In the genomic region with DNA sequence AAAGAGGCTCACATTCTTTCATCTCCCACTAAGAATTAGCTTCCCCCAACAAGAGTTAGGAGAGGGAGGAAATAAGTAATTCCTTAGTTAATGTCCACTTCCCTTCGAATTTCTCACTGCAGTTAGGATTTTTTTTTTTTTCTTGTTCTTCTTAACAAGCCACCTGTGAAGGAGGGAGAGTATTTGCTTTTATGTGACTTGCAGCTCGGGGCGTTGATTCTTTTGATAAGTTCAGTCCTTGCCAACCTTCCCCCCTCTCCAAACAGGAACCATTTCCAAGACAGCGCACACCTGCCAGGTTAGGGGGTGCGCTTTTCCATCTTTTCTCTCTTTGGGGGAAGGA, we compare ENCODE assay signal across 17 cellular contexts. TPM values are rescaled to one million over a fixed set of nuclear protein-coding genes. Genes with fewer than 3 reads are reported as not detected.
DNase-seq lines count a peak whose midpoint lies in the region; ATAC-seq and TF ChIP-seq lines count a peak whose summit lies in the region.
"Had no signal": no experiment of that assay in that cellular context is flagged by ENCODE, and none has a peak within 500 bp of the region (broad histone marks: within the 10 kb centered on the region; RNA-seq: fewer than 3 reads in every experiment).

No MANE protein-coding gene starts in this region.

- H3K9ac ChIP-seq in iPS-15b (ENCODE audit: low read depth, low read length): no peak overlapping the region

- no peak for TF ChIP-seq POLR2A in thyroid gland (IDR thresholded peaks at IDR 0.05)

- peaks cover 57% of the 10 kb centered on the region for H3K27me3 Mint-ChIP-seq in progenitor cell of endocrine pancreas

- H3K4me1 ChIP-seq in HEK293 (ENCODE audit: control insufficient read depth, insufficient read depth, low read length): peaks cover 6% of the 10 kb centered on the region; the same call in 1 of the 2 replicates
- H3K4me1 ChIP-seq in iPS-15b (ENCODE audit: control insufficient read depth, insufficient read depth, low read length): peaks cover 2% of the 10 kb centered on the region
- H3K4me1 ChIP-seq in thyroid gland: peaks cover 0 to 12% of the 10 kb centered on the region in 2 donors
- H3K4me1 ChIP-seq in right cardiac atrium (ENCODE audit: control insufficient read depth, insufficient read depth, low read length): no peaks in the 10 kb centered on the region
- H3K4me1 ChIP-seq: pancreas had no signal

- no peak for DNase-seq in astrocyte of the cerebellum (ENCODE audit: low read depth)
- DNase-seq in progenitor cell of endocrine pancreas (ENCODE audit: low spot score, unreplicated experiment): no peak
- no peak for DNase-seq in COR-L47 (lab: John Stamatoyannopoulos, UW)
- no peak for DNase-seq in thyroid gland
- DNase-seq in NCI-H2171 treated with DMSO at 0.1 percent for 48 hours (lab: John Stamatoyannopoulos, UW): no peak
- no peak for DNase-seq in right cardiac atrium
- DNase-seq: activated naive CD8-positive, alpha-beta T cell treated with anti-CD3 and anti-CD28 coated beads, Interleukin-2, amount 50 U/mL, for 24 hours; AML-193; caudate nucleus; effector CD4-positive, alpha-beta T cell; left ventricle myocardium inferior; NCI-H2227 treated with DMSO at 0.1 percent for 48 hours; RPMI8226 had no signal

- H3K4me3 ChIP-seq in HEK293 (ENCODE audit: low read depth, low read length) (peak overlapping the region; percentile 30), astrocyte of the cerebellum (ENCODE audit: low read depth, low read length) (peak overlapping the region; percentile 39), iPS-15b (ENCODE audit: low read depth, low read length) (peak overlapping the region; percentile 65), thyroid gland (replicated peaks in 1 of 3) (no peak overlapping the region), right cardiac atrium (ENCODE audit: low read length) (no peak overlapping the region)
- H3K4me3 ChIP-seq: left ventricle myocardium inferior had no signal

- H3K36me3 Mint-ChIP-seq in progenitor cell of endocrine pancreas (ENCODE audit: insufficient read depth): peaks cover 3% of the 10 kb centered on the region

- H3K9me3 ChIP-seq in HEK293 (ENCODE audit: control insufficient read depth, insufficient read depth, low read depth, low read length): no peaks in the 10 kb centered on the region
- no peaks in the 10 kb centered on the region for H3K9me3 ChIP-seq in iPS-15b (ENCODE audit: control insufficient read depth, insufficient read depth, low read length)
- no peaks in the 10 kb centered on the region for H3K9me3 ChIP-seq in thyroid gland
- H3K9me3 ChIP-seq in right cardiac atrium (ENCODE audit: control insufficient read depth, low read length): no peaks in the 10 kb centered on the region
- H3K9me3 ChIP-seq: left ventricle myocardium inferior, pancreas had no signal

- WGBS in thyroid gland, 2 donors: 4 to 5% methylated on average over 5 of the region's 5 CpGs
- 9% methylated on average over 5 of the region's 5 CpGs for WGBS in right cardiac atrium

- peaks cover 29% of the 10 kb centered on the region for H3K4me1 Mint-ChIP-seq in progenitor cell of endocrine pancreas (ENCODE audit: low read depth)
- H3K4me1 Mint-ChIP-seq: activated CD4-positive, alpha-beta T cell treated with anti-CD3 and anti-CD28 coated beads for 36 hours; activated naive CD8-positive, alpha-beta T cell treated with anti-CD3 and anti-CD28 coated beads, Interleukin-2, amount 50 U/mL, for 24 hours had no signal

- no peak for ATAC-seq in right cardiac atrium
- ATAC-seq: activated CD4-positive, alpha-beta T cell treated with anti-CD3 and anti-CD28 coated beads for 36 hours; activated naive CD8-positive, alpha-beta T cell treated with anti-CD3 and anti-CD28 coated beads, Interleukin-2, amount 50 U/mL, for 24 hours had no signal

- no peak for TF ChIP-seq CTCF in HEK293 (tag by site-specific recombination; IDR thresholded peaks at IDR 0.05)
- TF ChIP-seq CTCF in astrocyte of the cerebellum (IDR thresholded peaks at IDR 0.05; ENCODE audit: low read depth, low read length, missing control alignments): no peak
- TF ChIP-seq CTCF in progenitor cell of endocrine pancreas (IDR thresholded peaks at IDR 0.05; ENCODE audit: unreplicated experiment): no peak
- TF ChIP-seq CTCF in thyroid gland (IDR thresholded peaks at IDR 0.05): no peak

- CTCF ChIA-PET in HEK293 (lab: Yijun Ruan, JAX): interaction anchor here (0.6 to 1.7 kb wide), 8 partner anchors 16 to 229 kb away, joined by 3 to 6 read pairs (median 4); no protein-coding TSS in a partner anchor

- H3K9me3 Mint-ChIP-seq in progenitor cell of endocrine pancreas (ENCODE audit: low read depth): peaks cover 3% of the 10 kb centered on the region
- H3K9me3 Mint-ChIP-seq: activated naive CD8-positive, alpha-beta T cell treated with anti-CD3 and anti-CD28 coated beads, Interleukin-2, amount 50 U/mL, for 24 hours had no signal

- in situ Hi-C loops in astrocyte of the cerebellum (cut with HindIII; ENCODE audit: low sequenced_read_pairs): no loop called here

- H3K36me3 ChIP-seq in HEK293 (ENCODE audit: control insufficient read depth in 2 of 2, insufficient read depth in 1 of 2, low read length in 2 of 2): no peaks in the 10 kb centered on the region
- H3K36me3 ChIP-seq in iPS-15b (ENCODE audit: control insufficient read depth, insufficient read depth, low read length): no peaks in the 10 kb centered on the region
- no peaks in the 10 kb centered on the region for H3K36me3 ChIP-seq in thyroid gland
- H3K36me3 ChIP-seq: left ventricle myocardium inferior, pancreas had no signal

- intact Hi-C loops in thyroid gland (cut with DNase I): loop anchor here (10.0 kb wide), 1 partner anchor 151 kb away; no protein-coding TSS in a partner anchor
- intact Hi-C loops in right cardiac atrium (cut with DNase I): loop anchor here in 1 of 4 donors (10.0 kb wide), 1 partner anchor 151 kb away; no protein-coding TSS in a partner anchor

- H3K27ac ChIP-seq in HEK293 (ENCODE audit: extremely low read depth, low read depth, low read length): peak overlapping the region; percentile 77; the same call in 1 of the 2 replicates
- no peak overlapping the region for H3K27ac ChIP-seq in thyroid gland
- no peak overlapping the region for H3K27ac ChIP-seq in right cardiac atrium (ENCODE audit: low read length)
- H3K27ac ChIP-seq: left ventricle myocardium inferior, pancreas had no signal

- H3K4me3 Mint-ChIP-seq in progenitor cell of endocrine pancreas (ENCODE audit: low read depth): peak overlapping the region; percentile 77
- H3K4me3 Mint-ChIP-seq: activated CD4-positive, alpha-beta T cell treated with anti-CD3 and anti-CD28 coated beads for 36 hours; activated naive CD8-positive, alpha-beta T cell treated with anti-CD3 and anti-CD28 coated beads, Interleukin-2, amount 50 U/mL, for 24 hours had no signal

- POLR2A ChIA-PET in HEK293 (lab: Yijun Ruan, JAX): no interaction called here

- H3K27me3 ChIP-seq in iPS-15b (ENCODE audit: control insufficient read depth, insufficient read depth, low read length): peaks cover 61% of the 10 kb centered on the region
- no peaks in the 10 kb centered on the region for H3K27me3 ChIP-seq in thyroid gland
- peaks cover 4% of the 10 kb centered on the region for H3K27me3 ChIP-seq in right cardiac atrium (ENCODE audit: control insufficient read depth, insufficient read depth)

- peak overlapping the region; percentile 70 for H3K27ac Mint-ChIP-seq in progenitor cell of endocrine pancreas
- H3K27ac Mint-ChIP-seq: activated CD4-positive, alpha-beta T cell treated with anti-CD3 and anti-CD28 coated beads for 36 hours; activated naive CD8-positive, alpha-beta T cell treated with anti-CD3 and anti-CD28 coated beads, Interleukin-2, amount 50 U/mL, for 24 hours had no signal

TF ChIP-seq in HEK293, 187 proteins besides CTCF, POLR2A, EP300 and RAD21:
- TF ChIP-seq ZNF777 (tag by site-specific recombination; IDR thresholded peaks at IDR 0.05; ENCODE audit: borderline replicate concordance): no peak
- no peak for TF ChIP-seq ZNF202 (tag by site-specific recombination; IDR thresholded peaks at IDR 0.05; ENCODE audit: borderline replicate concordance)
- TF ChIP-seq, protein P1, sequence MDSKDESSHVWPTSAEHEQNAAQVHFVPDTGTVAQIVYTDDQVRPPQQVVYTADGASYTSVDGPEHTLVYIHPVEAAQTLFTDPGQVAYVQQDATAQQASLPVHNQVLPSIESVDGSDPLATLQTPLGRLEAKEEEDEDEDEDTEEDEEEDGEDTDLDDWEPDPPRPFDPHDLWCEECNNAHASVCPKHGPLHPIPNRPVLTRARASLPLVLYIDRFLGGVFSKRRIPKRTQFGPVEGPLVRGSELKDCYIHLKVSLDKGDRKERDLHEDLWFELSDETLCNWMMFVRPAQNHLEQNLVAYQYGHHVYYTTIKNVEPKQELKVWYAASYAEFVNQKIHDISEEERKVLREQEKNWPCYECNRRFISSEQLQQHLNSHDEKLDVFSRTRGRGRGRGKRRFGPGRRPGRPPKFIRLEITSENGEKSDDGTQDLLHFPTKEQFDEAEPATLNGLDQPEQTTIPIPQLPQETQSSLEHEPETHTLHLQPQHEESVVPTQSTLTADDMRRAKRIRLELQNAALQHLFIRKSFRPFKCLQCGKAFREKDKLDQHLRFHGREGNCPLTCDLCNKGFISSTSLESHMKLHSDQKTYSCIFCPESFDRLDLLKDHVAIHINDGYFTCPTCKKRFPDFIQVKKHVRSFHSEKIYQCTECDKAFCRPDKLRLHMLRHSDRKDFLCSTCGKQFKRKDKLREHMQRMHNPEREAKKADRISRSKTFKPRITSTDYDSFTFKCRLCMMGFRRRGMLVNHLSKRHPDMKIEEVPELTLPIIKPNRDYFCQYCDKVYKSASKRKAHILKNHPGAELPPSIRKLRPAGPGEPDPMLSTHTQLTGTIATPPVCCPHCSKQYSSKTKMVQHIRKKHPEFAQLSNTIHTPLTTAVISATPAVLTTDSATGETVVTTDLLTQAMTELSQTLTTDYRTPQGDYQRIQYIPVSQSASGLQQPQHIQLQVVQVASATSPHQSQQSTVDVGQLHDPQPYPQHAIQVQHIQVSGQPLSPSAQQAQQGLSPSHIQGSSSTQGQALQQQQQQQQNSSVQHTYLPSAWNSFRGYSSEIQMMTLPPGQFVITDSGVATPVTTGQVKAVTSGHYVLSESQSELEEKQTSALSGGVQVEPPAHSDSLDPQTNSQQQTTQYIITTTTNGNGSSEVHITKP (tag by site-specific recombination; IDR thresholded peaks at IDR 0.05): peak; percentile 51
- peak; percentile 75 for TF ChIP-seq ZNF664 (tag by site-specific recombination; IDR thresholded peaks at IDR 0.05)

RNA-seq across cellular contexts. Expression of a gene that starts 0.8 kb away (rescaled TPM):
- total RNA-seq in progenitor cell of endocrine pancreas (5.8 and 8.4 TPM in 2 replicates), thyroid gland (under 1 TPM in 1 of 4 donors, not detected in 3; 0.75 TPM), right cardiac atrium (not detected)
- not detected for polyA plus RNA-seq in right cardiac atrium
- total RNA-seq: activated CD4-positive, alpha-beta T cell treated with anti-CD3 and anti-CD28 coated beads for 36 hours; left ventricle myocardium inferior had no signal

Comparison
In these comparisons a context has a peak if more than half of its experiments do, and no peak if none do; other contexts are left out.
1. H3K4me3 ChIP-seq: peak in HEK293 (single experiment), astrocyte of the cerebellum (single experiment) and iPS-15b (single experiment); none in thyroid gland (0 of 3) and right cardiac atrium (single experiment).